11 cellular contexts compared by ENCODE assay signal in the genomic region with DNA sequence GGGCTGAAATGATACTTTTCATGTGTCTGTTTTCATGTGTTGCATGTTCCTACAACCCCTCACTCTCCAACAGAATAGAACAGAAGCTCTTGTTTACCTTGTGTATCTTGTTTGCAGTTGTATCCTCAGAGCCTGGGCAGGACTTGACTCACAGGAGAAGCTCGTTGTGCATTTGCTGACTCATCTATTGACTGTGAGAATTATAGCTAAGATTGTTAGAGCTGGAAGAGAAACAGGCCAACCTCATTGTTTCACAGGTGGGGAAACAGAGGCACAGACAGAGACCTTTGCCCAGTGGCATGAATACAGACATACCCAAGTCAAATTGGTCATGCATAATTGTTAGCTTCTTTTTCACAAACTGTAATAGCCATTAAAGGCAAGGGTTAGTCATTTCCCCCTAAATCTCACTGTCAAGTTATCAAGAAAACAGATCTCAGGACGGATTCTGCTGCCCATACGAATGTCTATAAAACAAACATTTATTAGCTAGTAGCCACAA. TPM values are rescaled to one million over a fixed set of nuclear protein-coding genes. Genes with fewer than 3 reads are reported as not detected.
A peak's percentile ranks its signal among the peaks of the same experiment; 100 is the strongest.
DNase-seq lines count a peak whose midpoint lies in the region; ATAC-seq and TF ChIP-seq lines count a peak whose summit lies in the region.
"Had no signal": no experiment of that assay in that cellular context is flagged by ENCODE, and none has a peak within 500 bp of the region (broad histone marks: within the 10 kb centered on the region; RNA-seq: fewer than 3 reads in every experiment).

No MANE protein-coding gene starts in this region.

- TF ChIP-seq CTCF in PC-9 (conservative IDR thresholded peaks at IDR 0.05) (no peak), progenitor cell of endocrine pancreas (IDR thresholded peaks at IDR 0.05; ENCODE audit: unreplicated experiment) (no peak), osteocyte (IDR thresholded peaks at IDR 0.05) (no peak)

- H3K79me2 ChIP-seq in PC-9 (ENCODE audit: low read depth) = peaks cover 3% of the 10 kb centered on the region

- H3K9me3 Mint-ChIP-seq in progenitor cell of endocrine pancreas (ENCODE audit: low read depth) (no peaks in the 10 kb centered on the region), osteocyte (ENCODE audit: unreplicated experiment) (no peaks in the 10 kb centered on the region)
- H3K9me3 Mint-ChIP-seq: activated T-cell treated with anti-CD3 and anti-CD28 coated beads, Interleukin-2, amount 50 U/mL, for 24 hours had no signal

- no peaks in the 10 kb centered on the region for H3K36me3 ChIP-seq in PC-9 (ENCODE audit: low read depth)

- H3K4me1 ChIP-seq in PC-9 (replicated peaks; ENCODE audit: insufficient read depth) = peaks cover 79% of the 10 kb centered on the region

- BruUV-seq in PC-9 (replicated peaks; lab: Mats Ljungman, UMichigan) = no TSS peak

- H3K4me3 Mint-ChIP-seq in progenitor cell of endocrine pancreas (ENCODE audit: low read depth) (no peak overlapping the region), osteocyte (ENCODE audit: unreplicated experiment) (no peak overlapping the region)
- H3K4me3 Mint-ChIP-seq: activated T-cell treated with anti-CD3 and anti-CD28 coated beads, Interleukin-2, amount 50 U/mL, for 24 hours had no signal

- H3K27me3 ChIP-seq in PC-9 (ENCODE audit: insufficient read depth, low read depth) = no peaks in the 10 kb centered on the region

- POLR2A ChIA-PET in PC-9 (lab: Charles Lee; ENCODE audit: unreplicated experiment) = interaction anchor here (0.5 to 1.0 kb wide), 9 partner anchors 9 to 957 kb away, joined by 3 to 17 read pairs (median 5); partner anchors contain the start of genes EIF4EBP2 and SUPV3L1

- peak; percentile 69 for ATAC-seq in esophagus mucosa
- ATAC-seq in GM18868 (IDR thresholded peaks at IDR 0.05; ENCODE audit: unreplicated experiment) = no peak

- H3K27me3 Mint-ChIP-seq in progenitor cell of endocrine pancreas = peaks cover 2% of the 10 kb centered on the region
- no peaks in the 10 kb centered on the region for H3K27me3 Mint-ChIP-seq in osteocyte (ENCODE audit: unreplicated experiment)

- H3K27ac Mint-ChIP-seq in progenitor cell of endocrine pancreas (peak overlapping the region; percentile 59), osteocyte (ENCODE audit: unreplicated experiment) (no peak overlapping the region)
- H3K27ac Mint-ChIP-seq: activated T-cell treated with anti-CD3 and anti-CD28 coated beads, Interleukin-2, amount 50 U/mL, for 24 hours had no signal

- intact Hi-C loops in PC-9 (cut with micrococcal nuclease; ENCODE audit: unreplicated experiment) = no loop called here

- H3K4me3 ChIP-seq in PC-9 = peak overlapping the region; percentile 2; the same call in 1 of the 2 replicates

- CTCF ChIA-PET in PC-9 (lab: Charles Lee) = interaction anchor here (0.7 to 2.1 kb wide), 6 partner anchors 13 to 153 kb away, joined by 3 to 9 read pairs (median 4); no protein-coding TSS in a partner anchor

- H3K36me3 Mint-ChIP-seq in progenitor cell of endocrine pancreas (ENCODE audit: insufficient read depth) (no peaks in the 10 kb centered on the region), osteocyte (ENCODE audit: unreplicated experiment) (no peaks in the 10 kb centered on the region)

- no peaks in the 10 kb centered on the region for H3K9me3 ChIP-seq in PC-9 (ENCODE audit: insufficient read depth, low read depth)

- no peaks in the 10 kb centered on the region for H4K20me1 ChIP-seq in PC-9 (ENCODE audit: insufficient read depth)

- no peaks in the 10 kb centered on the region for H3K9me2 ChIP-seq in PC-9 (ENCODE audit: insufficient read depth)

- peaks cover 71% of the 10 kb centered on the region for H3F3A ChIP-seq in PC-9 (ENCODE audit: insufficient read depth, low read depth)

- DNase-seq in DMS53 (lab: John Stamatoyannopoulos, UW) (peak; percentile 87), PC-9 (peak; percentile 66 to 98), progenitor cell of endocrine pancreas (ENCODE audit: low spot score, unreplicated experiment) (no peak), NCI-H1436 (lab: John Stamatoyannopoulos, UW) (no peak), NCI-H1694 treated with DMSO at 0.1 percent for 48 hours (lab: John Stamatoyannopoulos, UW) (no peak), osteocyte (ENCODE audit: extremely low spot score, unreplicated experiment) (no peak)
- DNase-seq: activated T-cell treated with anti-CD3 and anti-CD28 coated beads, Interleukin-2, amount 50 U/mL, for 24 hours; DND-41; NCI-H1048 had no signal

- no peak overlapping the region for H2AFZ ChIP-seq in PC-9

- peak overlapping the region; percentile 95 for H3K27ac ChIP-seq in PC-9

- peak overlapping the region; percentile 96 for H3K4me2 ChIP-seq in PC-9

- peaks cover 17% of the 10 kb centered on the region for H3K4me1 Mint-ChIP-seq in progenitor cell of endocrine pancreas (ENCODE audit: low read depth)
- peaks cover 10% of the 10 kb centered on the region for H3K4me1 Mint-ChIP-seq in osteocyte (ENCODE audit: unreplicated experiment)

RNA-seq across cellular contexts. Expression of gene TSPAN15, which starts 4.6 kb away (rescaled TPM):
- total RNA-seq in PC-9 (2021) (97.0 and 108 TPM in 2 replicates), esophagus mucosa (3.4 TPM), progenitor cell of endocrine pancreas (14.7 and 17.9 TPM in 2 replicates), osteocyte (0.94 TPM in 1 of 2 replicates, not detected in the other)

RNA-seq across cellular contexts. Expression of gene TACR2, which starts 30.0 kb away (rescaled TPM):
- 0.23 TPM in 1 of 2 replicates, not detected in the other for total RNA-seq in PC-9 (2021)
- 1.2 TPM for total RNA-seq in esophagus mucosa
- total RNA-seq in progenitor cell of endocrine pancreas = not detected in 2 replicates
- not detected in 2 replicates for total RNA-seq in osteocyte

Comparison
In these comparisons a context has a peak if more than half of its experiments do, and no peak if none do; other contexts are left out.
1. DNase-seq: peak in DMS53 (single experiment) and PC-9 (2 of 2); none in progenitor cell of endocrine pancreas (single experiment), NCI-H1436 (single experiment), NCI-H1694 treated with DMSO at 0.1 percent for 48 hours (single experiment) and osteocyte (single experiment).